In genomic region chr2:25877431-25878360, GRCh38 we compare ENCODE assay signal across 8 cellular contexts. TPM values are rescaled to one million over a fixed set of nuclear protein-coding genes. Genes with fewer than 3 reads are reported as not detected.
DNase-seq lines count a peak whose midpoint lies in the region; ATAC-seq and TF ChIP-seq lines count a peak whose summit lies in the region.

No MANE protein-coding gene starts in this region.

- peak; percentile 53 to 83 (median 73) for DNase-seq in CD4-positive, CD25-positive, alpha-beta regulatory T cell
- peak; percentile 27 for DNase-seq in HS-27A (ENCODE audit: low read depth)
- DNase-seq in NOMO-1 treated with dmso at 0.1 percent for 144 hours (lab: John Stamatoyannopoulos, UW; ENCODE audit: unreplicated experiment): peak; percentile 52
- peak; percentile 44 for DNase-seq in activated T-cell treated with anti-CD3 and anti-CD28 coated beads for 24 hours (ENCODE audit: low read depth)
- no peak for DNase-seq in epithelial cell of proximal tubule (ENCODE audit: low read depth)
- DNase-seq in stimulated activated CD8-positive, alpha-beta memory T cell treated with anti-CD3 and anti-CD28 coated beads, Interleukin-4, amount 100 ng/mL, for 48 hours: peak; percentile 65

- H3K9ac ChIP-seq in mucosa of stomach (ENCODE audit: low read length): peak overlapping the region; percentile 95

- peaks cover 0 to 4% (median 0%) of the 10 kb centered on the region in 7 donors for H3K9me3 Mint-ChIP-seq in CD4-positive, CD25-positive, alpha-beta regulatory T cell

- H3K27ac Mint-ChIP-seq in CD4-positive, CD25-positive, alpha-beta regulatory T cell: peak overlapping the region; percentile 95 to 99 (median 98)

- ATAC-seq in CD4-positive, CD25-positive, alpha-beta regulatory T cell (ENCODE audit: low read depth in 2 of 2): peak; percentile 44 to 45
- peak; percentile 52 for ATAC-seq in GM19455 (IDR thresholded peaks at IDR 0.05; ENCODE audit: unreplicated experiment)

- H3K4me1 ChIP-seq in CD4-positive, CD25-positive, alpha-beta regulatory T cell (ENCODE audit: control insufficient read depth, insufficient read depth, low read length, poor library complexity, severe bottlenecking): peaks cover 21% of the 10 kb centered on the region
- peaks cover 4% of the 10 kb centered on the region for H3K4me1 ChIP-seq in mucosa of stomach (ENCODE audit: control insufficient read depth, insufficient read depth, low read length)

- no peaks in the 10 kb centered on the region for H3K27me3 ChIP-seq in CD4-positive, CD25-positive, alpha-beta regulatory T cell (ENCODE audit: control insufficient read depth, insufficient read depth, low read length)
- no peaks in the 10 kb centered on the region for H3K27me3 ChIP-seq in mucosa of stomach (ENCODE audit: control insufficient read depth, insufficient read depth, low read length)

- no peaks in the 10 kb centered on the region for H3K9me3 ChIP-seq in CD4-positive, CD25-positive, alpha-beta regulatory T cell (ENCODE audit: control insufficient read depth in 2 of 2, low read length in 2 of 2)
- H3K9me3 ChIP-seq in mucosa of stomach (ENCODE audit: control insufficient read depth, low read length): no peaks in the 10 kb centered on the region

- H3K36me3 ChIP-seq in CD4-positive, CD25-positive, alpha-beta regulatory T cell (ENCODE audit: control insufficient read depth, insufficient read depth, low read length): peaks cover 2% of the 10 kb centered on the region
- no peaks in the 10 kb centered on the region for H3K36me3 ChIP-seq in mucosa of stomach (ENCODE audit: control insufficient read depth, insufficient read depth, low read length)

- peaks cover 23 to 52% (median 35%) of the 10 kb centered on the region in 4 donors for H3K4me1 Mint-ChIP-seq in CD4-positive, CD25-positive, alpha-beta regulatory T cell

- no peaks in the 10 kb centered on the region for H3K27me3 Mint-ChIP-seq in CD4-positive, CD25-positive, alpha-beta regulatory T cell

- H3K27ac ChIP-seq in CD4-positive, CD25-positive, alpha-beta regulatory T cell (ENCODE audit: insufficient read depth, low read length, poor library complexity, severe bottlenecking): peak overlapping the region; percentile 97

- no peak for TF ChIP-seq CTCF in epithelial cell of proximal tubule (conservative IDR thresholded peaks at IDR 0.05; ENCODE audit: low read depth, low read length)

- peaks cover 11% of the 10 kb centered on the region for H3K36me3 Mint-ChIP-seq in CD4-positive, CD25-positive, alpha-beta regulatory T cell

- peak overlapping the region; percentile 97 to 98 (median 98) for H3K4me3 Mint-ChIP-seq in CD4-positive, CD25-positive, alpha-beta regulatory T cell

- peak overlapping the region; percentile 89 for H3K4me3 ChIP-seq in CD4-positive, CD25-positive, alpha-beta regulatory T cell (ENCODE audit: low read depth, low read length)
- H3K4me3 ChIP-seq in epithelial cell of proximal tubule (ENCODE audit: low read depth, low read length) (peak overlapping the region; percentile 97), mucosa of stomach (ENCODE audit: low read length) (peak overlapping the region; percentile 44)

RNA-seq across cellular contexts. Expression of gene ASXL2, which starts 0.6 kb away (rescaled TPM):
- total RNA-seq in CD4-positive, CD25-positive, alpha-beta regulatory T cell: 48.6 TPM
- 1 to 10 TPM; 6.8 to 8.8 (median 8.1) TPM for polyA plus RNA-seq in CD4-positive, CD25-positive, alpha-beta regulatory T cell
- total RNA-seq in epithelial cell of proximal tubule: 8.5 and 10.1 TPM in 2 replicates

Comparison
In these comparisons a context has a peak if more than half of its experiments do, and no peak if none do; other contexts are left out.
1. H3K4me3 ChIP-seq: peak in every context shown above with its lines; median percentile 97 in epithelial cell of proximal tubule; 89 in CD4-positive, CD25-positive, alpha-beta regulatory T cell; 44 in mucosa of stomach.